Comparison of ENCODE assay signal across 10 cellular contexts in the genomic region with DNA sequence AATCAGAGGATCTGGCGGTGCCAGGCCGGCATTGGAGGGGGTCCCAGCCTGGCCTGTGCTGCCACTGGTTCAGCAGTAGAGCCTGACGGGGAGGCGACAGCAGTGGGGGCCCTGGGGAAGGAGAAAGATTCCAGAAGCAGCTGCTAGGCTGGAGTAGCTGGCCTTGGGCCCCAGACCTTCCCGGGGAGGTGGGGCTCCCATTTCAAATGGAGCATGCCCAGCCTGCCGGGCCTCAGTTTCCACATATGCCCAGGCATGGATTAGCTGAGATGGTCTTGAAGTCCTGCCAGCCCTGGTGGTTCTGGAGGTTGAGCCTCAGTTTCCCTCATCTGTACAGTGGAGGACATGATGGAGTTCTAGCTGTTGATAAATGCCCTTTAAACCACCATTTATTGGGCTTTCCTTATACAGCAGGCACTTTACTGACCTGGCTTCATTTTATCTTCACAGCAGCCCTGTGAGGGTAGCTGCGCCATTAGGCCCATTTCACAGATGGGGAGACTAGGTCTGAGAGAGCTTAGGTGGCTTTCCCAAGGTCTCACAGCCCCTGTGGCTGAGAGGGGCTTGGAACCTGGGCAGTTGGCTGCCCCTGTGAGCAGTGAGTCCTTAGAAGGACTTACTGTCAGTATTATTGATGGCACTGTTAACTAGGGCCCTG. TPM values are rescaled to one million over a fixed set of nuclear protein-coding genes. Genes with fewer than 3 reads are reported as not detected.
DNase-seq lines count a peak whose midpoint lies in the region; ATAC-seq and TF ChIP-seq lines count a peak whose summit lies in the region.
"Had no signal": no experiment of that assay in that cellular context is flagged by ENCODE, and none has a peak within 500 bp of the region (broad histone marks: within the 10 kb centered on the region; RNA-seq: fewer than 3 reads in every experiment).

No MANE protein-coding gene starts in this region.

- peak overlapping the region; percentile 21 for H3K9ac ChIP-seq in rectal smooth muscle tissue (ENCODE audit: low read length)
- H3K9ac ChIP-seq: parathyroid adenoma had no signal

- H3K27ac Mint-ChIP-seq in CD14-positive monocyte, result peak overlapping the region; percentile 68 to 93 (median 90)
- H3K27ac Mint-ChIP-seq in effector memory CD8-positive, alpha-beta T cell, result peak overlapping the region; percentile 100
- H3K27ac Mint-ChIP-seq in osteocyte (ENCODE audit: unreplicated experiment), result no peak overlapping the region

- no peaks in the 10 kb centered on the region for H3K9me3 ChIP-seq in HEK293 (ENCODE audit: control insufficient read depth, insufficient read depth, low read depth, low read length)

- H3K4me3 Mint-ChIP-seq in CD14-positive monocyte (no peak overlapping the region), osteocyte (ENCODE audit: unreplicated experiment) (no peak overlapping the region)
- peak overlapping the region; percentile 80 to 94 for H3K4me3 Mint-ChIP-seq in effector memory CD8-positive, alpha-beta T cell

- no peak for ATAC-seq in effector memory CD8-positive, alpha-beta T cell (replicated peaks)

- H3K27me3 Mint-ChIP-seq in CD14-positive monocyte (ENCODE audit: low read depth in 3 of 3), result peaks cover 0 to 2% (median 0%) of the 10 kb centered on the region in 3 donors
- H3K27me3 Mint-ChIP-seq in effector memory CD8-positive, alpha-beta T cell, result no peaks in the 10 kb centered on the region
- H3K27me3 Mint-ChIP-seq in osteocyte (ENCODE audit: unreplicated experiment), result no peaks in the 10 kb centered on the region

- no peak overlapping the region for H3K27ac ChIP-seq in HEK293 (ENCODE audit: extremely low read depth, low read depth, low read length)
- no peak overlapping the region for H3K27ac ChIP-seq in rectal smooth muscle tissue (ENCODE audit: low read depth, low read length)
- H3K27ac ChIP-seq: parathyroid adenoma had no signal

- H3K36me3 ChIP-seq in HEK293 (ENCODE audit: control insufficient read depth in 2 of 2, insufficient read depth in 1 of 2, low read length in 2 of 2) (no peaks in the 10 kb centered on the region), rectal smooth muscle tissue (ENCODE audit: control insufficient read depth, insufficient read depth, low read length) (no peaks in the 10 kb centered on the region)

- intact Hi-C loops in CD14-positive monocyte (cut with micrococcal nuclease), result loop anchor here (2.0 kb wide), 2 partner anchors 17 to 19 kb away; no protein-coding TSS in a partner anchor

- no peak for TF ChIP-seq CTCF in CD14-positive monocyte (IDR thresholded peaks at IDR 0.05)
- TF ChIP-seq CTCF in HEK293 (tag by site-specific recombination; IDR thresholded peaks at IDR 0.05), result no peak
- no peak for TF ChIP-seq CTCF in osteocyte (IDR thresholded peaks at IDR 0.05)

- POLR2A ChIA-PET in HEK293 (lab: Yijun Ruan, JAX), result interaction anchor here (1.6 kb wide), 1 partner anchor 15 kb away, joined by 3 read pairs; no protein-coding TSS in a partner anchor

- no peaks in the 10 kb centered on the region for H3K27me3 ChIP-seq in rectal smooth muscle tissue (ENCODE audit: control insufficient read depth, insufficient read depth, low read length)

- H3K4me1 Mint-ChIP-seq in CD14-positive monocyte (peaks cover 84% of the 10 kb centered on the region), osteocyte (ENCODE audit: unreplicated experiment) (peaks cover 53% of the 10 kb centered on the region)
- peaks cover 72 to 75% of the 10 kb centered on the region in 2 donors for H3K4me1 Mint-ChIP-seq in effector memory CD8-positive, alpha-beta T cell (ENCODE audit: low read depth in 2 of 2)

- H3K4me1 ChIP-seq in HEK293 (ENCODE audit: control insufficient read depth, insufficient read depth, low read length) (no peaks in the 10 kb centered on the region), rectal smooth muscle tissue (ENCODE audit: control insufficient read depth, insufficient read depth, low read length) (no peaks in the 10 kb centered on the region)
- H3K4me1 ChIP-seq: parathyroid adenoma had no signal

- DNase-seq in CD14-positive monocyte (ENCODE audit: low spot score), result no peak
- DNase-seq in effector memory CD8-positive, alpha-beta T cell, result no peak
- no peak for DNase-seq in activated effector memory CD4-positive, alpha-beta T cell treated with anti-CD3 and anti-CD28 coated beads, Interleukin-2, amount 50 U/mL, for 16 hours
- no peak for DNase-seq in NCI-H226
- DNase-seq in osteocyte (ENCODE audit: extremely low spot score, unreplicated experiment), result no peak
- DNase-seq: mesendoderm, NCI-H1105 had no signal

- H3K4me3 ChIP-seq in HEK293 (ENCODE audit: low read depth, low read length) (no peak overlapping the region), rectal smooth muscle tissue (ENCODE audit: low read length) (no peak overlapping the region)

- H3K36me3 Mint-ChIP-seq in CD14-positive monocyte (peaks cover 34 to 52% of the 10 kb centered on the region in 2 donors), osteocyte (ENCODE audit: unreplicated experiment) (no peaks in the 10 kb centered on the region)
- peaks cover 53% of the 10 kb centered on the region for H3K36me3 Mint-ChIP-seq in effector memory CD8-positive, alpha-beta T cell (ENCODE audit: insufficient read depth)

- peaks cover 0 to 1% (median 0%) of the 10 kb centered on the region in 7 donors for H3K9me3 Mint-ChIP-seq in CD14-positive monocyte
- H3K9me3 Mint-ChIP-seq in effector memory CD8-positive, alpha-beta T cell, result no peaks in the 10 kb centered on the region
- no peaks in the 10 kb centered on the region for H3K9me3 Mint-ChIP-seq in osteocyte (ENCODE audit: unreplicated experiment)

- CTCF ChIA-PET in HEK293 (lab: Yijun Ruan, JAX), result interaction anchor here (0.7 to 1.2 kb wide), 4 partner anchors 15 to 30 kb away, joined by 3 to 4 read pairs (median 4); no protein-coding TSS in a partner anchor

TF ChIP-seq in HEK293, 187 proteins besides CTCF, POLR2A, EP300 and RAD21:
- TF ChIP-seq ZNF548 (tag by site-specific recombination; IDR thresholded peaks at IDR 0.05) (no peak), GLIS2 (tag by site-specific recombination; IDR thresholded peaks at IDR 0.05) (no peak), ZNF394 (tag by site-specific recombination; IDR thresholded peaks at IDR 0.05; ENCODE audit: borderline replicate concordance) (peak; percentile 64; the same call in 1 of the 2 replicates), ZNF155 (tag by site-specific recombination; IDR thresholded peaks at IDR 0.05) (no peak)
- TF ChIP-seq, protein P1, sequence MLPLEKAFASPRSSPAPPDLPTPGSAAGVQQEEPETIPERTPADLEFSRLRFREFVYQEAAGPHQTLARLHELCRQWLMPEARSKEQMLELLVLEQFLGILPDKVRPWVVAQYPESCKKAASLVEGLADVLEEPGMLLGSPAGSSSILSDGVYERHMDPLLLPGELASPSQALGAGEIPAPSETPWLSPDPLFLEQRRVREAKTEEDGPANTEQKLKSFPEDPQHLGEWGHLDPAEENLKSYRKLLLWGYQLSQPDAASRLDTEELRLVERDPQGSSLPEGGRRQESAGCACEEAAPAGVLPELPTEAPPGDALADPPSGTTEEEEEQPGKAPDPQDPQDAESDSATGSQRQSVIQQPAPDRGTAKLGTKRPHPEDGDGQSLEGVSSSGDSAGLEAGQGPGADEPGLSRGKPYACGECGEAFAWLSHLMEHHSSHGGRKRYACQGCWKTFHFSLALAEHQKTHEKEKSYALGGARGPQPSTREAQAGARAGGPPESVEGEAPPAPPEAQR (tag by site-specific recombination; IDR thresholded peaks at IDR 0.05), result no peak

RNA-seq across cellular contexts. Expression of a gene that starts 21.8 kb away (rescaled TPM):
- 10 to 100 TPM; 15.2 to 33.5 TPM for polyA plus RNA-seq in CD14-positive monocyte
- total RNA-seq in osteocyte, result 36.4 and 37.4 TPM in 2 replicates

RNA-seq across cellular contexts. Expression of a gene that starts 58.7 kb away (rescaled TPM):
- polyA plus RNA-seq in CD14-positive monocyte, result 1 to 10 TPM; 3.4 to 4.9 TPM
- 13.6 and 14.6 TPM in 2 replicates for total RNA-seq in osteocyte

Comparison
In these comparisons a context has a peak if more than half of its experiments do, and no peak if none do; other contexts are left out.
1. H3K4me3 Mint-ChIP-seq: peak in effector memory CD8-positive, alpha-beta T cell (2 of 2); none in CD14-positive monocyte (0 of 2) and osteocyte (single experiment).